1 cellular context compared by ENCODE assay signal in genomic region chr16:4390266-4391260, GRCh38.
TF ChIP-seq lines count a peak whose summit lies in the region.

No MANE protein-coding gene starts in this region.

TF ChIP-seq in GM23338, 12 proteins besides CTCF, POLR2A, EP300 and RAD21 (continued from another document):
- no peak for TF ChIP-seq REST (IDR thresholded peaks at IDR 0.05; ENCODE audit: unreplicated experiment)
